ENCODE assay signal across 1 cellular context in genomic region chr20:50413088-50413500, GRCh38.
TF ChIP-seq lines count a peak whose summit lies in the region.

No MANE protein-coding gene starts in this region.

TF ChIP-seq in HepG2, 621 proteins besides CTCF, POLR2A, EP300 and RAD21 (continued from another document):
- TF ChIP-seq GMEB1 (CRISPR knock-in tag; IDR thresholded peaks at IDR 0.05; ENCODE audit: borderline replicate concordance) (0 out of 2 replicates have a peak, but pooled peaks have one; percentile 35), HHEX (CRISPR knock-in tag; IDR thresholded peaks at IDR 0.05) (no peak), ZNF619 (CRISPR knock-in tag; IDR thresholded peaks at IDR 0.05) (no peak), ZNF646 (CRISPR knock-in tag; IDR thresholded peaks at IDR 0.05) (no peak), SP4 (CRISPR knock-in tag; IDR thresholded peaks at IDR 0.05) (no peak), CREM (IDR thresholded peaks at IDR 0.05) (no peak), CREM (CRISPR knock-in tag; IDR thresholded peaks at IDR 0.05) (no peak), ZBTB25 (CRISPR knock-in tag; IDR thresholded peaks at IDR 0.05) (0 out of 2 replicates have a peak, but pooled peaks have one; percentile 20), MIXL1 (CRISPR knock-in tag; IDR thresholded peaks at IDR 0.05) (no peak), ZNF660 (CRISPR knock-in tag; IDR thresholded peaks at IDR 0.05; ENCODE audit: borderline replicate concordance, low read depth) (no peak), DMAP1 (CRISPR knock-in tag; IDR thresholded peaks at IDR 0.05) (peak; percentile 45; the same call in 1 of the 2 replicates), ZSCAN21 (CRISPR knock-in tag; IDR thresholded peaks at IDR 0.05; ENCODE audit: borderline replicate concordance) (no peak)
